ENCODE assay signal across 8 cellular contexts in the genomic region with DNA sequence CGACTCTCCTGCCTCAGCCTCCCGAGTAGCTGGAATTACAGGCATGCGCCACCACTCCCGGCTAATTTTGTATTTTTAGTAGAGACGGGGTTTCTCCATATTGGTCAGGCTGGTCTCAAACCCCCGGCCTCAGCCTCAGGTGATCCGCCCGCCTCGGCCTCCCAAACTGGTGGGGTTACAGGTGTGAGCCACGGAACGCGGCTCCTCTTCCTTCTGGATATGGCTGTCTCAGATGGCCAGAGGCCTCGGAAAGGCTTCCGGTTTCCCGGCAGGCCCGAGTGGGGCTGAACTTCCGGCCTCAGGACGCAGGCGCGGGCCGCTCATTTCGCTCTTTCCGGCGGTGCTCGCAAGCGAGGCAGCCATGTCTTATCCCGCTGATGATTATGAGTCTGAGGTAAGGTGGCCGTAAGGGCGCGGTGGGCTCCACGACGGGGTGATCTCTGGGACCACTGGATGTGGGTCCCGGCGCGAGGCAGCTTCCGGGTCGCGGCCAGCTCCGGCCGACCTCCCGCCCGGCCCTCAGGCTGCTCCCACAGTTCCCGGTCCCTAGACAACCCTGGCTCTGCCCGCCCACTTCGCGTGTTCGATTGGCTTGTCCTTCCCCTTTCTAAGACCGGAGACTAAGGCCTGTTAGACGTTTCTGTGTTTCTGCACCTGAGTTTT. TPM values are rescaled to one million over a fixed set of nuclear protein-coding genes. Genes with fewer than 3 reads are reported as not detected.
DNase-seq lines count a peak whose midpoint lies in the region; ATAC-seq and TF ChIP-seq lines count a peak whose summit lies in the region.

A gene (plus strand): TSS at position 331 of the 663 bp plus-strand sequence. CDS start 31 bp downstream, at position 362.

- DNase-seq in HCEC 1CT (peak; percentile 85), NAMALWA (ENCODE audit: low spot score) (peak; percentile 88), SKM-1 treated with dmso at 0.1 percent for 144 hours (lab: John Stamatoyannopoulos, UW; ENCODE audit: unreplicated experiment) (peak; percentile 83), glomerular visceral epithelial cell (ENCODE audit: extremely low spot score) (peak; percentile 84), omental fat pad (ENCODE audit: low spot score) (peak; percentile 60)

- H3K27me3 Mint-ChIP-seq in activated naive CD8-positive, alpha-beta T cell, result no peaks in the 10 kb centered on the region

- peaks cover 43% of the 10 kb centered on the region for H3K4me1 Mint-ChIP-seq in activated naive CD8-positive, alpha-beta T cell (ENCODE audit: low read depth)

- no peaks in the 10 kb centered on the region for H3K4me1 ChIP-seq in ES-I3 (ENCODE audit: insufficient read depth, low read length)

- H3K36me3 ChIP-seq in ES-I3 (ENCODE audit: insufficient read depth, low read length), result peaks cover 29% of the 10 kb centered on the region

- peak; percentile 83 for ATAC-seq in omental fat pad (ENCODE audit: low FRiP score)

- TF ChIP-seq CTCF in omental fat pad (IDR thresholded peaks at IDR 0.05), result no peak

- peak within 1 kb of the TSS; percentile 71 for H3K27ac ChIP-seq in temporal lobe (ENCODE audit: low read depth, low read length)

- peaks cover 4% of the 10 kb centered on the region; the same call in 1 of the 2 replicates for H3K9me3 ChIP-seq in ES-I3 (ENCODE audit: control insufficient read depth, insufficient read depth, low read length)

- H3K4me3 Mint-ChIP-seq in activated naive CD8-positive, alpha-beta T cell, result peak within 1 kb of the TSS; percentile 92

- H3K9me3 Mint-ChIP-seq in activated naive CD8-positive, alpha-beta T cell (ENCODE audit: low read depth), result peaks cover 3% of the 10 kb centered on the region

- H3K9ac ChIP-seq in ES-I3 (ENCODE audit: low read depth, low read length), result peak within 1 kb of the TSS; percentile 92

- H3K36me3 Mint-ChIP-seq in activated naive CD8-positive, alpha-beta T cell, result peaks cover 3% of the 10 kb centered on the region

- peak within 1 kb of the TSS; percentile 99 for H3K27ac Mint-ChIP-seq in activated naive CD8-positive, alpha-beta T cell

RNA-seq across cellular contexts. Expression of the gene that starts here (rescaled TPM):
- total RNA-seq in omental fat pad (100 to 1,000 TPM; 303 to 410 (median 328) TPM), temporal lobe (467 TPM)

Comparison
In these comparisons a context has a peak if more than half of its experiments do, and no peak if none do; other contexts are left out.
1. Peak in every context shown above with its lines: DNase-seq, ATAC-seq and H3K27ac ChIP-seq.